7 cellular contexts compared by ENCODE assay signal in the genomic region with DNA sequence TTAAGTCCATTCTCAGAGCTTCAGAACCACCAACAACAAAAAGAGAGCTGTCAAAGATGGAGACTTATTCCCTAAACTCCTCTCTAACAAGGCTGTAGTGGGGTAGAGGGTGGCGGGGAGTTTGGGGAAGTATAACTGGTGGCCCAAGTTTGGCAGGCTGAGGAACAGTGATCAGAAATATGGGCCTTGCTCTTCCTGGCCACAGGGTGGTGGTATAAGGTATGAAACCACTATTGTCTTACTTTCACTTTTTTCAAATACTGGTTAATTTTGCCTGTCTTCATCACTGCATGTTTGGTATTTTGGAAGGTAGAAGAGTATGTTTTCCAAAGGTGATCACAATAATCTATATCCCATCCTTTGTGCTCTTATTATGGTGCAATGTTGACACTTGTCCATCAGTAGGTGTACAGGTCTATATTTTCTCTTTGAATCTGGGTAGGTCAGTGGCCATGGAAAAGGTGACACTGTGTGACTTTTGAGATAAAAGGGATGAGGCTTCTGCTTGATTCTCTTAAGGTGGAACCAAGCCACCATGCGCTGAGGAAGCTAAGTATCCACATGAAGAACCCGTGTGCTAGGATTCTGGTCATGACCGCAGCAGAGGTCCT. TPM values are rescaled to one million over a fixed set of nuclear protein-coding genes. Genes with fewer than 3 reads are reported as not detected.
DNase-seq lines count a peak whose midpoint lies in the region; ATAC-seq, FAIRE-seq and TF ChIP-seq lines count a peak whose summit lies in the region.

No MANE protein-coding gene starts in this region.

- peak; percentile 67 for TF ChIP-seq CTCF in GM06990 (IDR thresholded peaks at IDR 0.05; ENCODE audit: insufficient read depth, low read length, poor library complexity, severe bottlenecking)
- TF ChIP-seq CTCF in keratinocyte (optimal IDR thresholded peaks at IDR 0.05 in 1 of 3, IDR thresholded peaks at IDR 0.05 in 1 of 3, conservative IDR thresholded peaks at IDR 0.05 in 1 of 3; ENCODE audit: extremely low read depth in 1 of 3, insufficient read depth in 2 of 3, low read length in 3 of 3), result peak; percentile 48 to 63 (median 61)
- TF ChIP-seq CTCF in esophagus squamous epithelium (IDR thresholded peaks at IDR 0.05), result peak in 2 of 6 experiments; percentile 18 to 35

- no peak overlapping the region for H3K4me3 ChIP-seq in GM06990 (replicated peaks; ENCODE audit: low read depth, low read length)
- no peak overlapping the region for H3K4me3 ChIP-seq in keratinocyte (ENCODE audit: control insufficient read depth in 2 of 3, extremely low read depth in 1 of 3, insufficient read depth in 2 of 3, low read depth in 1 of 3, low read length in 3 of 3)
- H3K4me3 ChIP-seq in esophagus squamous epithelium, result no peak overlapping the region

- H4K20me1 ChIP-seq in keratinocyte (ENCODE audit: control insufficient read depth, extremely low read depth, insufficient read depth, low read length), result no peaks in the 10 kb centered on the region

- FAIRE-seq in keratinocyte (lab: Jason Lieb, UNC), result no peak

- H3K9me1 ChIP-seq in keratinocyte (ENCODE audit: control insufficient read depth, extremely low read depth, insufficient read depth, low read length), result no peaks in the 10 kb centered on the region

- ATAC-seq in GM19351 (IDR thresholded peaks at IDR 0.05; ENCODE audit: unreplicated experiment) (peak; percentile 97), HG03135 (IDR thresholded peaks at IDR 0.05; ENCODE audit: unreplicated experiment) (peak; percentile 98)

- H3K9me3 ChIP-seq in keratinocyte (ENCODE audit: control insufficient read depth, low read depth, low read length), result no peaks in the 10 kb centered on the region
- no peaks in the 10 kb centered on the region for H3K9me3 ChIP-seq in esophagus squamous epithelium

- WGBS in esophagus squamous epithelium, 2 donors, result 85 to 89% methylated on average over 4 of the region's 4 CpGs

- dilution Hi-C loops in keratinocyte (cut with MboI; ENCODE audit: extremely low pct_ligation_motif_present, low sequenced_read_pairs), result no loop called here

- DNase-seq in GM06990 (ENCODE audit: extremely low read depth, insufficient read length) (no peak), SKM-1 treated with dmso at 0.1 percent for 144 hours (lab: John Stamatoyannopoulos, UW; ENCODE audit: unreplicated experiment) (peak; percentile 63), keratinocyte (ENCODE audit: low read depth, low spot score) (no peak), esophagus squamous epithelium (lab: John Stamatoyannopoulos, UW) (no peak), T1000 (lab: John Stamatoyannopoulos, UW) (no peak)

- no peaks in the 10 kb centered on the region for H3K4me1 ChIP-seq in keratinocyte (ENCODE audit: control insufficient read depth, extremely low read depth, insufficient read depth, low read length)
- no peaks in the 10 kb centered on the region for H3K4me1 ChIP-seq in esophagus squamous epithelium

- H3K9ac ChIP-seq in keratinocyte (ENCODE audit: control insufficient read depth, extremely low read depth, insufficient read depth, low read length), result no peak overlapping the region

- H3K27ac ChIP-seq in keratinocyte (ENCODE audit: control insufficient read depth, insufficient read depth, low read length) (no peak overlapping the region), esophagus squamous epithelium (no peak overlapping the region)

- intact Hi-C loops in esophagus squamous epithelium (cut with DNase I), result no loop called here

- TF ChIP-seq POLR2A in esophagus squamous epithelium (IDR thresholded peaks at IDR 0.05), result no peak

- no peaks in the 10 kb centered on the region for H3K79me2 ChIP-seq in keratinocyte (ENCODE audit: control insufficient read depth, insufficient read depth, low read length)

- no peak overlapping the region for H3K4me2 ChIP-seq in keratinocyte (ENCODE audit: control insufficient read depth, extremely low read depth, insufficient read depth, low read depth, low read length)

- H2AFZ ChIP-seq in keratinocyte (ENCODE audit: control insufficient read depth, low read length), result no peak overlapping the region

- H3K27me3 ChIP-seq in GM06990 (replicated peaks; ENCODE audit: control insufficient read depth, insufficient read depth, low read length), result no peaks in the 10 kb centered on the region
- no peaks in the 10 kb centered on the region for H3K27me3 ChIP-seq in keratinocyte (ENCODE audit: control insufficient read depth, extremely low read depth, insufficient read depth, low read length)
- peaks cover 0 to 5% (median 0%) of the 10 kb centered on the region in 4 donors for H3K27me3 ChIP-seq in esophagus squamous epithelium

- no peaks in the 10 kb centered on the region for H3K36me3 ChIP-seq in GM06990 (ENCODE audit: control insufficient read depth, insufficient read depth, low read length)
- no peaks in the 10 kb centered on the region for H3K36me3 ChIP-seq in keratinocyte (ENCODE audit: control insufficient read depth in 2 of 2, extremely low read depth in 1 of 2, insufficient read depth in 2 of 2, low read length in 2 of 2)
- no peaks in the 10 kb centered on the region for H3K36me3 ChIP-seq in esophagus squamous epithelium

RNA-seq across cellular contexts. Expression of a gene that starts 23.2 kb away (rescaled TPM):
- 0.10 to 0.17 TPM (median 0.10 TPM) in 3 replicates for polyA plus RNA-seq in keratinocyte
- 3.5 TPM for polyA plus RNA-seq in keratinocyte (2011; ENCODE audit: low read depth)
- 0.16 TPM in 1 of 2 replicates, not detected in the other for polyA plus RNA-seq in keratinocyte (2011; cell fraction: cytosol; rRNA removed)
- 0.25 and 0.37 TPM in 2 replicates for polyA plus RNA-seq in keratinocyte (2011; cell fraction: nucleus; rRNA removed)
- polyA plus RNA-seq in keratinocyte (2012; ENCODE audit: low replicate concordance), result 0.11 and 0.72 TPM in 2 replicates
- 1.8 TPM in 1 of 3 replicates, not detected in the others for polyA minus RNA-seq in keratinocyte
- polyA minus RNA-seq in keratinocyte (2011; cell fraction: cytosol; rRNA and poly(A)+ RNA removed), result not detected
- polyA minus RNA-seq in keratinocyte (2011; cell fraction: nucleus; rRNA and poly(A)+ RNA removed), result 0.93 TPM in 1 of 2 replicates, not detected in the other
- not detected for total RNA-seq in esophagus squamous epithelium

RNA-seq across cellular contexts. Expression of a gene that starts 27.7 kb away (rescaled TPM):
- 0.83 to 2.9 TPM (median 0.91 TPM) in 3 replicates for polyA plus RNA-seq in keratinocyte
- polyA plus RNA-seq in keratinocyte (2011; ENCODE audit: low read depth), result 2.4 TPM
- 0.06 TPM in 1 of 2 replicates, not detected in the other for polyA plus RNA-seq in keratinocyte (2011; cell fraction: cytosol; rRNA removed)
- 0.93 and 2.7 TPM in 2 replicates for polyA plus RNA-seq in keratinocyte (2011; cell fraction: nucleus; rRNA removed)
- 0.92 and 4.1 TPM in 2 replicates for polyA plus RNA-seq in keratinocyte (2012; ENCODE audit: low replicate concordance)
- 1.8 to 6.7 TPM (median 2.0 TPM) in 3 replicates for polyA minus RNA-seq in keratinocyte
- polyA minus RNA-seq in keratinocyte (2011; cell fraction: cytosol; rRNA and poly(A)+ RNA removed), result not detected
- polyA minus RNA-seq in keratinocyte (2011; cell fraction: nucleus; rRNA and poly(A)+ RNA removed), result 3.2 and 3.8 TPM in 2 replicates
- 10 to 100 TPM in 1 of 4 donors, 1 to 10 TPM in 2, under 1 TPM in 1; 0.95 to 21.0 (median 4.5) TPM for total RNA-seq in esophagus squamous epithelium
